ENCODE assay signal across 8 cellular contexts in genomic region chr16:81429045-81429521, GRCh38. TPM values are rescaled to one million over a fixed set of nuclear protein-coding genes. Genes with fewer than 3 reads are reported as not detected.
A peak's percentile ranks its signal among the peaks of the same experiment; 100 is the strongest.
DNase-seq lines count a peak whose midpoint lies in the region; ATAC-seq and TF ChIP-seq lines count a peak whose summit lies in the region.

No MANE protein-coding gene starts in this region.

- H3K4me2 ChIP-seq in SK-N-SH: no peak overlapping the region

- no peak for TF ChIP-seq POLR2A in stomach (IDR thresholded peaks at IDR 0.05)

- H3K27ac ChIP-seq in SK-N-SH (ENCODE audit: low read depth in 2 of 2, low read length in 1 of 2) (no peak overlapping the region), heart right ventricle (no peak overlapping the region), stomach (no peak overlapping the region)

- H2AFZ ChIP-seq in SK-N-SH (ENCODE audit: low read depth): peak overlapping the region; percentile 73; the same call in 1 of the 2 replicates

- no peaks in the 10 kb centered on the region for H4K20me1 ChIP-seq in SK-N-SH (ENCODE audit: insufficient read depth)

- H3K4me1 ChIP-seq in SK-N-SH (ENCODE audit: control insufficient read depth in 1 of 2, insufficient read depth in 2 of 2, low read depth in 1 of 2, low read length in 1 of 2) (no peaks in the 10 kb centered on the region; a peak in 1 of 4 replicates), heart right ventricle (peaks cover 0 to 27% (median 0%) of the 10 kb centered on the region in 9 donors), stomach (peaks cover 0 to 10% (median 5%) of the 10 kb centered on the region in 4 donors)

- H3K4me3 ChIP-seq in SK-N-SH (ENCODE audit: low read depth in 2 of 2, low read length in 1 of 2) (no peak overlapping the region), heart right ventricle (no peak overlapping the region), stomach (no peak overlapping the region)

- H3F3A ChIP-seq in SK-N-SH (replicated peaks; ENCODE audit: insufficient read depth): peaks cover 2% of the 10 kb centered on the region

- H3K27me3 ChIP-seq in SK-N-SH (ENCODE audit: insufficient read depth) (no peaks in the 10 kb centered on the region), heart right ventricle (no peaks in the 10 kb centered on the region), stomach (no peaks in the 10 kb centered on the region)

- no peaks in the 10 kb centered on the region for H3K9me2 ChIP-seq in SK-N-SH

- CTCF ChIA-PET in SK-N-SH (lab: Yijun Ruan, JAX): interaction anchor here (0.8 to 1.4 kb wide), 5 partner anchors 10 to 26 kb away, joined by 3 read pairs; no protein-coding TSS in a partner anchor

- no peak overlapping the region for H3K9ac ChIP-seq in SK-N-SH

- H3K9me3 ChIP-seq in SK-N-SH: no peaks in the 10 kb centered on the region
- H3K9me3 ChIP-seq in heart right ventricle: no peaks in the 10 kb centered on the region
- H3K9me3 ChIP-seq in stomach: no peaks in the 10 kb centered on the region

- WGBS in SK-N-SH (ENCODE audit: low lambda C conversion rate): 68% methylated on average over 3 of the region's 3 CpGs
- 49 to 52% methylated on average over 3 of the region's 3 CpGs for WGBS in heart right ventricle, 2 donors
- 27 to 50% (median 37%) methylated on average over 3 of the region's 3 CpGs for WGBS in stomach, 5 donors

- H3K36me3 ChIP-seq in SK-N-SH (replicated peaks in 1 of 2; ENCODE audit: control insufficient read depth in 1 of 2, insufficient read depth in 2 of 2, low read length in 1 of 2): no peaks in the 10 kb centered on the region
- no peaks in the 10 kb centered on the region for H3K36me3 ChIP-seq in heart right ventricle
- no peaks in the 10 kb centered on the region for H3K36me3 ChIP-seq in stomach

- H3K79me2 ChIP-seq in SK-N-SH (ENCODE audit: insufficient read depth): no peaks in the 10 kb centered on the region

- POLR2A ChIA-PET in SK-N-SH (lab: Yijun Ruan, JAX): no interaction called here

- TF ChIP-seq CTCF in SK-N-SH (IDR thresholded peaks at IDR 0.05): peak; percentile 63
- TF ChIP-seq CTCF in heart right ventricle (IDR thresholded peaks at IDR 0.05): peak in 7 of 9 donors; percentile 41 to 62 (median 53)
- peak in 5 of 7 experiments; percentile 33 to 67 (median 50) for TF ChIP-seq CTCF in stomach (IDR thresholded peaks at IDR 0.05)

- peak; percentile 73 for DNase-seq in AG08396 (ENCODE audit: low spot score)
- DNase-seq in HCEC 1CT: peak; percentile 36
- DNase-seq in SK-N-SH: peak; percentile 56
- DNase-seq in heart right ventricle: no peak
- DNase-seq in stomach: peak; percentile 77
- no peak for DNase-seq in DMS114 treated with DMSO at 0.1 percent for 48 hours (lab: John Stamatoyannopoulos, UW; ENCODE audit: unreplicated experiment)
- no peak for DNase-seq in epidermal melanocyte (ENCODE audit: insufficient read length, low spot score)

- peak; percentile 44 for TF ChIP-seq RAD21 in SK-N-SH (IDR thresholded peaks at IDR 0.05; ENCODE audit: low read length)

- intact Hi-C loops in heart right ventricle (cut with DNase I): no loop called here
- intact Hi-C loops in stomach (cut with DNase I; ENCODE audit: low total_unique reads): no loop called here

- TF ChIP-seq EP300 in SK-N-SH (IDR thresholded peaks at IDR 0.05; ENCODE audit: borderline replicate concordance in 1 of 2, low read depth in 1 of 2, low read length in 1 of 2): no peak
- no peak for TF ChIP-seq EP300 in stomach (IDR thresholded peaks at IDR 0.05)

- peak in 5 of 8 donors; percentile 17 to 57 (median 42) for ATAC-seq in heart right ventricle
- no peak for ATAC-seq in GM19467 (IDR thresholded peaks at IDR 0.05; ENCODE audit: unreplicated experiment)

TF ChIP-seq in SK-N-SH, 30 proteins besides CTCF, POLR2A, EP300 and RAD21:
- TF ChIP-seq, protein P1, sequence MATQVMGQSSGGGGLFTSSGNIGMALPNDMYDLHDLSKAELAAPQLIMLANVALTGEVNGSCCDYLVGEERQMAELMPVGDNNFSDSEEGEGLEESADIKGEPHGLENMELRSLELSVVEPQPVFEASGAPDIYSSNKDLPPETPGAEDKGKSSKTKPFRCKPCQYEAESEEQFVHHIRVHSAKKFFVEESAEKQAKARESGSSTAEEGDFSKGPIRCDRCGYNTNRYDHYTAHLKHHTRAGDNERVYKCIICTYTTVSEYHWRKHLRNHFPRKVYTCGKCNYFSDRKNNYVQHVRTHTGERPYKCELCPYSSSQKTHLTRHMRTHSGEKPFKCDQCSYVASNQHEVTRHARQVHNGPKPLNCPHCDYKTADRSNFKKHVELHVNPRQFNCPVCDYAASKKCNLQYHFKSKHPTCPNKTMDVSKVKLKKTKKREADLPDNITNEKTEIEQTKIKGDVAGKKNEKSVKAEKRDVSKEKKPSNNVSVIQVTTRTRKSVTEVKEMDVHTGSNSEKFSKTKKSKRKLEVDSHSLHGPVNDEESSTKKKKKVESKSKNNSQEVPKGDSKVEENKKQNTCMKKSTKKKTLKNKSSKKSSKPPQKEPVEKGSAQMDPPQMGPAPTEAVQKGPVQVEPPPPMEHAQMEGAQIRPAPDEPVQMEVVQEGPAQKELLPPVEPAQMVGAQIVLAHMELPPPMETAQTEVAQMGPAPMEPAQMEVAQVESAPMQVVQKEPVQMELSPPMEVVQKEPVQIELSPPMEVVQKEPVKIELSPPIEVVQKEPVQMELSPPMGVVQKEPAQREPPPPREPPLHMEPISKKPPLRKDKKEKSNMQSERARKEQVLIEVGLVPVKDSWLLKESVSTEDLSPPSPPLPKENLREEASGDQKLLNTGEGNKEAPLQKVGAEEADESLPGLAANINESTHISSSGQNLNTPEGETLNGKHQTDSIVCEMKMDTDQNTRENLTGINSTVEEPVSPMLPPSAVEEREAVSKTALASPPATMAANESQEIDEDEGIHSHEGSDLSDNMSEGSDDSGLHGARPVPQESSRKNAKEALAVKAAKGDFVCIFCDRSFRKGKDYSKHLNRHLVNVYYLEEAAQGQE (IDR thresholded peaks at IDR 0.05; ENCODE audit: low read depth, low read length): no peak
- peak; percentile 13; the same call in 1 of the 2 replicates for TF ChIP-seq SMC3 (IDR thresholded peaks at IDR 0.05; ENCODE audit: low read depth, low read length)

RNA-seq across cellular contexts. Expression of gene CMIP, which starts 15.5 kb away (rescaled TPM):
- polyA plus RNA-seq in SK-N-SH (2012; rRNA removed) (2.4 and 5.4 TPM in 2 replicates), heart right ventricle (1 to 10 TPM; 5.4 to 7.2 TPM), stomach (10 to 100 TPM; 11.5 to 54.3 (median 30.5) TPM)
- polyA plus RNA-seq in SK-N-SH (2012; cell fraction: cytosol; rRNA removed): 3.9 and 6.2 TPM in 2 replicates
- 9.8 and 13.9 TPM in 2 replicates for polyA plus RNA-seq in SK-N-SH (2012; cell fraction: nucleus; rRNA removed)
- total RNA-seq in heart right ventricle (10 to 100 TPM in 9 of 10 donors, 1 to 10 TPM in 1; 8.8 to 32.8 (median 14.0) TPM), stomach (10 to 100 TPM; 11.1 to 71.0 (median 31.9) TPM)

Comparison
In these comparisons a context has a peak if more than half of its experiments do, and no peak if none do; other contexts are left out.
1. DNase-seq: peak in AG08396 (single experiment), HCEC 1CT (single experiment), SK-N-SH (single experiment) and stomach (single experiment); none in heart right ventricle (0 of 2), DMS114 treated with DMSO at 0.1 percent for 48 hours (single experiment) and epidermal melanocyte (single experiment).
2. Peak in every context shown above with its lines, with median percentiles within 50 percentile points of each other: CTCF ChIP-seq.